9 cellular contexts compared by ENCODE assay signal in genomic region chr6:109095821-109096084, GRCh38. TPM values are rescaled to one million over a fixed set of nuclear protein-coding genes. Genes with fewer than 3 reads are reported as not detected.
DNase-seq lines count a peak whose midpoint lies in the region; ATAC-seq and TF ChIP-seq lines count a peak whose summit lies in the region.
"Had no signal": no experiment of that assay in that cellular context is flagged by ENCODE, and none has a peak within 500 bp of the region (broad histone marks: within the 10 kb centered on the region; RNA-seq: fewer than 3 reads in every experiment).

No MANE protein-coding gene starts in this region.

- peak overlapping the region; percentile 91 for H3K4me2 ChIP-seq in GM23248 (ENCODE audit: unreplicated experiment)

- no peaks in the 10 kb centered on the region for H3K9me2 ChIP-seq in GM23248 (ENCODE audit: insufficient read depth)

- no peak for ATAC-seq in T-cell (replicated peaks in 1 of 4)

- 1% methylated on average over 8 of the region's 8 CpGs for WGBS in GM23248 (ENCODE audit: low coverage in 1 of 2, low lambda C conversion rate in 2 of 2, missing lambda C conversion rate in 2 of 2), 2 experiments

- no peak for TF ChIP-seq CTCF in fibroblast of villous mesenchyme (IDR thresholded peaks at IDR 0.05; ENCODE audit: insufficient read depth, low read depth, low read length)

- H3K36me3 Mint-ChIP-seq in T-cell, result peaks cover 6% of the 10 kb centered on the region

- H3K79me2 ChIP-seq in GM23248 (ENCODE audit: insufficient read depth), result peaks cover 78% of the 10 kb centered on the region

- no peak for DNase-seq in GM23248
- DNase-seq in T-cell, result no peak
- no peak for DNase-seq in fibroblast of villous mesenchyme (ENCODE audit: low read depth)
- DNase-seq in skeletal muscle cell (ENCODE audit: low read depth), result no peak
- DNase-seq in activated CD4-positive, CD25-positive, alpha-beta regulatory T cell treated with anti-CD3 and anti-CD28 coated beads, Interleukin-2, amount 50 U/mL, for 72 hours, result no peak
- DNase-seq in NCI-H226, result no peak
- DNase-seq in midbrain (lab: John Stamatoyannopoulos, UW), result no peak
- no peak for DNase-seq in COLO829 (ENCODE audit: low spot score)
- DNase-seq: cortex of kidney had no signal

- peak overlapping the region; percentile 91 for H3K4me3 ChIP-seq in GM23248
- H3K4me3 ChIP-seq in fibroblast of villous mesenchyme (ENCODE audit: low read depth, low read length), result peak overlapping the region; percentile 91
- H3K4me3 ChIP-seq in skeletal muscle cell (ENCODE audit: low read depth, low read length), result peak overlapping the region; percentile 85

- H3K4me1 ChIP-seq in GM23248 (ENCODE audit: insufficient read depth), result peaks cover 20% of the 10 kb centered on the region

- no peaks in the 10 kb centered on the region for H3K9me3 Mint-ChIP-seq in T-cell

- H3K36me3 ChIP-seq in GM23248 (ENCODE audit: low read depth), result no peaks in the 10 kb centered on the region

- H3K27ac Mint-ChIP-seq in T-cell, result peak overlapping the region in 1 of 2 donors; percentile 99

- peaks cover 16% of the 10 kb centered on the region; the same call in 1 of the 2 replicates for H3F3A ChIP-seq in GM23248 (ENCODE audit: insufficient read depth)

- no peaks in the 10 kb centered on the region for H3K27me3 ChIP-seq in GM23248 (replicated peaks; ENCODE audit: insufficient read depth)

- CTCF ChIA-PET in T-cell (lab: Charles Lee), result interaction anchor here in 1 of 2 donors (1.8 to 2.2 kb wide), 2 partner anchors 23 to 287 kb away, joined by 7 to 13 read pairs; partner anchors contain the start of gene CD164

- no peaks in the 10 kb centered on the region; the same call in 1 of the 2 replicates for H4K20me1 ChIP-seq in GM23248 (ENCODE audit: insufficient read depth)

- POLR2A ChIA-PET in T-cell (lab: Charles Lee), result interaction anchor here in 1 of 2 donors (2.0 kb wide), 1 partner anchor 24 kb away, joined by 5 read pairs; no protein-coding TSS in a partner anchor

- peak overlapping the region; percentile 98 for H3K27ac ChIP-seq in GM23248

- peak overlapping the region; percentile 89 to 93 (median 90) for H3K4me3 Mint-ChIP-seq in T-cell

- peak overlapping the region; percentile 92 for H3K9ac ChIP-seq in GM23248

- H3K4me1 Mint-ChIP-seq in T-cell, result peaks cover 46 to 54% (median 51%) of the 10 kb centered on the region in 3 donors

- no peaks in the 10 kb centered on the region for H3K9me3 ChIP-seq in GM23248 (ENCODE audit: low read depth)

- no peaks in the 10 kb centered on the region for H3K27me3 Mint-ChIP-seq in T-cell

- in situ Hi-C loops in GM23248 (cut with MboI), result no loop called here

- peak overlapping the region; percentile 81 for H2AFZ ChIP-seq in GM23248

RNA-seq across cellular contexts. Expression of gene CEP57L1, which starts 0.4 kb away (rescaled TPM):
- 18.1 and 20.6 TPM in 2 replicates for total RNA-seq in GM23248 (2014; rRNA removed; shearing (Covaris generic))
- 25.6 and 26.1 TPM in 2 replicates for polyA plus RNA-seq in GM23248 (2016; fragmentation: Nextera tagmentation; extraction: Ambion mirVana)
- 1 to 10 TPM; 5.2 to 7.9 (median 5.9) TPM for total RNA-seq in T-cell
- total RNA-seq in fibroblast of villous mesenchyme, result 29.0 and 43.6 TPM in 2 replicates

RNA-seq across cellular contexts. Expression of gene SESN1, which starts 1.1 kb away (rescaled TPM):
- 17.6 and 27.2 TPM in 2 replicates for total RNA-seq in GM23248 (2014; rRNA removed; shearing (Covaris generic))
- 14.2 and 14.7 TPM in 2 replicates for polyA plus RNA-seq in GM23248 (2016; fragmentation: Nextera tagmentation; extraction: Ambion mirVana)
- total RNA-seq in T-cell, result 10 to 100 TPM; 24.2 to 75.5 (median 33.1) TPM
- total RNA-seq in fibroblast of villous mesenchyme, result 12.6 and 29.4 TPM in 2 replicates
